15 cellular contexts compared by ENCODE assay signal in the genomic region with DNA sequence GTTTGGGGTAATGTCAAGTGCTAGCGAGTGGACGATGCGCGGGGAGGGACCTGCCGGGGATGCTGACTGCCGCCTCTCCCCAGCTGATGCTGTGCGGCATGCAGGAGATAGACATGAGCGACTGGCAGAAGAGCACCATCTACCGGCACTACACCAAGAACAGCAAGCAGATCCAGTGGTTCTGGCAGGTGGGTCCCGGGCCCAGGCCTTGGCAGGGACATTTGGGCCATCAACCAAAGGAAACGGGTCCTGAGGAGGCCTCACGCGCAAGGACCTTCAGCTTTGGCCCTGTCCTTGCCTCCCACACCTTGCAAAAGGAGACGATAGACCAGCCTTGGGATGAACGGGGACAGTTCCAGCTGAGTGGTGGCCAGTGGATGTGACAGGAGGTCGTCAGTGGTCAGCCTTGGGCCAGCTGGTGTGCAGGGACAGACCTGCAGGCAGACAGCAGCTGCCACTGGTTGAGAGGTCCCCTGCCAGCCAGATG. TPM values are rescaled to one million over a fixed set of nuclear protein-coding genes. Genes with fewer than 3 reads are reported as not detected.
DNase-seq lines count a peak whose midpoint lies in the region; ATAC-seq, FAIRE-seq and TF ChIP-seq lines count a peak whose summit lies in the region.
"Had no signal": no experiment of that assay in that cellular context is flagged by ENCODE, and none has a peak within 500 bp of the region (broad histone marks: within the 10 kb centered on the region; RNA-seq: fewer than 3 reads in every experiment).

No MANE protein-coding gene starts in this region.

- ATAC-seq in Right ventricle myocardium inferior (no peak), heart right ventricle (no peak)
- ATAC-seq in naive thymus-derived CD4-positive, alpha-beta T cell = no peak
- ATAC-seq: activated CD4-positive, alpha-beta T cell treated with anti-CD3 and anti-CD28 coated beads for 36 hours; stimulated activated effector memory CD8-positive, alpha-beta T cell treated with anti-CD3 and anti-CD28 coated beads, Interleukin-12 subunit alpha, Interleukin-12 subunit beta, amount 100 ng/mL, for 72 hours had no signal

- H3K4me3 Mint-ChIP-seq in naive thymus-derived CD4-positive, alpha-beta T cell = no peak overlapping the region
- H3K4me3 Mint-ChIP-seq: activated CD4-positive, alpha-beta T cell treated with anti-CD3 and anti-CD28 coated beads for 36 hours; activated naive CD8-positive, alpha-beta T cell treated with anti-CD3 and anti-CD28 coated beads for 36 hours; stimulated activated effector memory CD8-positive, alpha-beta T cell treated with anti-CD3 and anti-CD28 coated beads, Interleukin-12 subunit alpha, Interleukin-12 subunit beta, amount 100 ng/mL, for 72 hours had no signal

- POLR2A ChIA-PET in naive thymus-derived CD4-positive, alpha-beta T cell (lab: Charles Lee) = no interaction called here

- peak overlapping the region in 1 of 9 donors; percentile 53 for H3K27ac Mint-ChIP-seq in naive thymus-derived CD4-positive, alpha-beta T cell
- H3K27ac Mint-ChIP-seq: activated CD4-positive, alpha-beta T cell treated with anti-CD3 and anti-CD28 coated beads for 36 hours; activated naive CD8-positive, alpha-beta T cell treated with anti-CD3 and anti-CD28 coated beads for 36 hours; stimulated activated effector memory CD8-positive, alpha-beta T cell treated with anti-CD3 and anti-CD28 coated beads, Interleukin-12 subunit alpha, Interleukin-12 subunit beta, amount 100 ng/mL, for 72 hours had no signal

- no peak for FAIRE-seq in GM12891 (lab: Jason Lieb, UNC)

- peaks cover 0 to 6% (median 0%) of the 10 kb centered on the region in 9 donors for H3K4me1 ChIP-seq in heart right ventricle
- H3K4me1 ChIP-seq in naive thymus-derived CD4-positive, alpha-beta T cell (ENCODE audit: control insufficient read depth in 2 of 2, insufficient read depth in 2 of 2, low read length in 2 of 2) = no peaks in the 10 kb centered on the region

- WGBS in heart right ventricle, 2 donors = 85 to 87% methylated on average over 16 of the region's 16 CpGs

- no peaks in the 10 kb centered on the region for H3K27me3 Mint-ChIP-seq in naive thymus-derived CD4-positive, alpha-beta T cell
- H3K27me3 Mint-ChIP-seq: activated CD4-positive, alpha-beta T cell treated with anti-CD3 and anti-CD28 coated beads for 36 hours; activated naive CD8-positive, alpha-beta T cell treated with anti-CD3 and anti-CD28 coated beads for 36 hours had no signal

- no peaks in the 10 kb centered on the region for H3K27me3 ChIP-seq in heart right ventricle
- no peaks in the 10 kb centered on the region for H3K27me3 ChIP-seq in naive thymus-derived CD4-positive, alpha-beta T cell (ENCODE audit: control insufficient read depth in 2 of 2, insufficient read depth in 2 of 2, low read length in 2 of 2)
- H3K27me3 ChIP-seq: MG63 had no signal

- peak in 4 of 9 donors; percentile 10 to 29 (median 16) for TF ChIP-seq CTCF in heart right ventricle (IDR thresholded peaks at IDR 0.05)

- peaks cover 2 to 56% (median 9%) of the 10 kb centered on the region in 5 donors for H3K36me3 Mint-ChIP-seq in naive thymus-derived CD4-positive, alpha-beta T cell
- H3K36me3 Mint-ChIP-seq: activated naive CD8-positive, alpha-beta T cell treated with anti-CD3 and anti-CD28 coated beads for 36 hours had no signal

- no peaks in the 10 kb centered on the region for H3K9me3 Mint-ChIP-seq in naive thymus-derived CD4-positive, alpha-beta T cell
- H3K9me3 Mint-ChIP-seq: activated naive CD8-positive, alpha-beta T cell treated with anti-CD3 and anti-CD28 coated beads for 36 hours; stimulated activated effector memory CD8-positive, alpha-beta T cell treated with anti-CD3 and anti-CD28 coated beads, Interleukin-12 subunit alpha, Interleukin-12 subunit beta, amount 100 ng/mL, for 72 hours had no signal

- DNase-seq in Right ventricle myocardium inferior (ENCODE audit: missing footprints) (peak; percentile 54), heart right ventricle (no peak), amygdala (lab: John Stamatoyannopoulos, UW) (peak in 41 of 56 donors; percentile 15 to 76 (median 40)), hypothalamus (lab: John Stamatoyannopoulos, UW) (peak in 27 of 51 donors; percentile 9 to 73 (median 42)), GM12891 (ENCODE audit: insufficient read length, low spot score) (no peak)
- DNase-seq in naive thymus-derived CD4-positive, alpha-beta T cell = no peak
- no peak for DNase-seq in activated CD4-positive, CD25-positive, alpha-beta regulatory T cell treated with anti-CD3 and anti-CD28 coated beads, Interleukin-2, amount 50 U/mL, for 72 hours
- DNase-seq: activated CD4-positive, alpha-beta T cell treated with anti-CD3 and anti-CD28 coated beads for 36 hours; activated naive CD8-positive, alpha-beta T cell treated with anti-CD3 and anti-CD28 coated beads for 36 hours; MG63 had no signal

- no peak overlapping the region for H3K4me3 ChIP-seq in heart right ventricle
- no peak overlapping the region for H3K4me3 ChIP-seq in naive thymus-derived CD4-positive, alpha-beta T cell (ENCODE audit: low read length)
- H3K4me3 ChIP-seq: lung, MG63, skin epidermis had no signal

- no peaks in the 10 kb centered on the region for H3K9me3 ChIP-seq in heart right ventricle
- H3K9me3 ChIP-seq in naive thymus-derived CD4-positive, alpha-beta T cell (ENCODE audit: control insufficient read depth in 2 of 3, low read length in 3 of 3) = no peaks in the 10 kb centered on the region
- H3K9me3 ChIP-seq: MG63 had no signal

- H3K36me3 ChIP-seq in heart right ventricle = peaks cover 0 to 100% (median 65%) of the 10 kb centered on the region in 9 donors
- peaks cover 0 to 98% (median 10%) of the 10 kb centered on the region in 3 experiments for H3K36me3 ChIP-seq in naive thymus-derived CD4-positive, alpha-beta T cell (ENCODE audit: control insufficient read depth in 2 of 3, insufficient read depth in 3 of 3, low read length in 3 of 3)
- H3K36me3 ChIP-seq: MG63 had no signal

- H3K4me1 Mint-ChIP-seq in naive thymus-derived CD4-positive, alpha-beta T cell = no peaks in the 10 kb centered on the region
- H3K4me1 Mint-ChIP-seq: activated CD4-positive, alpha-beta T cell treated with anti-CD3 and anti-CD28 coated beads for 36 hours; activated naive CD8-positive, alpha-beta T cell treated with anti-CD3 and anti-CD28 coated beads for 36 hours; stimulated activated effector memory CD8-positive, alpha-beta T cell treated with anti-CD3 and anti-CD28 coated beads, Interleukin-12 subunit alpha, Interleukin-12 subunit beta, amount 100 ng/mL, for 72 hours had no signal

- CTCF ChIA-PET in naive thymus-derived CD4-positive, alpha-beta T cell (lab: Charles Lee) = no interaction called here

- intact Hi-C loops in Right ventricle myocardium inferior (cut with DNase I) (no loop called here), heart right ventricle (cut with DNase I) (no loop called here)
- intact Hi-C loops in naive thymus-derived CD4-positive, alpha-beta T cell (cut with micrococcal nuclease) = no loop called here

- H3K27ac ChIP-seq in heart right ventricle (no peak overlapping the region), temporal lobe (ENCODE audit: low read depth, low read length) (peak overlapping the region; percentile 41)
- no peak overlapping the region for H3K27ac ChIP-seq in naive thymus-derived CD4-positive, alpha-beta T cell (ENCODE audit: low read depth, low read length)
- H3K27ac ChIP-seq: epithelial cell of prostate, skin epidermis had no signal

- no peak for TF ChIP-seq POLR2A in GM12891 (IDR thresholded peaks at IDR 0.05; ENCODE audit: low read depth, low read length)

TF ChIP-seq in GM12891, 5 proteins besides CTCF, POLR2A, EP300 and RAD21:
- TF ChIP-seq POLR2AphosphoS5 (IDR thresholded peaks at IDR 0.05; ENCODE audit: low read depth, low read length) (no peak), POU2F2 (IDR thresholded peaks at IDR 0.05; ENCODE audit: low read depth, low read length) (no peak), TAF1 (IDR thresholded peaks at IDR 0.05; ENCODE audit: low read depth, low read length) (no peak), SPI1 (IDR thresholded peaks at IDR 0.05; ENCODE audit: low read depth, low read length) (no peak)

RNA-seq across cellular contexts. Expression of a gene that starts 13.6 kb away (rescaled TPM):
- total RNA-seq in Right ventricle myocardium inferior (0.35 TPM), heart right ventricle (under 1 TPM in 8 of 10 donors, not detected in 2; 0.11 to 0.57 (median 0.30) TPM), temporal lobe (0.74 TPM)
- under 1 TPM; 0.30 to 0.59 TPM for polyA plus RNA-seq in heart right ventricle
- total RNA-seq in naive thymus-derived CD4-positive, alpha-beta T cell = 1 to 10 TPM; 1.4 to 7.4 (median 3.6) TPM
- not detected for polyA plus RNA-seq in naive thymus-derived CD4-positive, alpha-beta T cell
- polyA plus RNA-seq in GM12891 (2012; ENCODE audit: low read depth, missing spikeins) = 0.12 TPM

Comparison
In these comparisons a context has a peak if more than half of its experiments do, and no peak if none do; other contexts are left out.
1. DNase-seq: peak in Right ventricle myocardium inferior (single experiment), amygdala (41 of 56) and hypothalamus (27 of 51); none in heart right ventricle (0 of 2), naive thymus-derived CD4-positive, alpha-beta T cell (0 of 9), activated CD4-positive, CD25-positive, alpha-beta regulatory T cell treated with anti-CD3 and anti-CD28 coated beads, Interleukin-2, amount 50 U/mL, for 72 hours (single experiment) and GM12891 (single experiment).